In the genomic region with DNA sequence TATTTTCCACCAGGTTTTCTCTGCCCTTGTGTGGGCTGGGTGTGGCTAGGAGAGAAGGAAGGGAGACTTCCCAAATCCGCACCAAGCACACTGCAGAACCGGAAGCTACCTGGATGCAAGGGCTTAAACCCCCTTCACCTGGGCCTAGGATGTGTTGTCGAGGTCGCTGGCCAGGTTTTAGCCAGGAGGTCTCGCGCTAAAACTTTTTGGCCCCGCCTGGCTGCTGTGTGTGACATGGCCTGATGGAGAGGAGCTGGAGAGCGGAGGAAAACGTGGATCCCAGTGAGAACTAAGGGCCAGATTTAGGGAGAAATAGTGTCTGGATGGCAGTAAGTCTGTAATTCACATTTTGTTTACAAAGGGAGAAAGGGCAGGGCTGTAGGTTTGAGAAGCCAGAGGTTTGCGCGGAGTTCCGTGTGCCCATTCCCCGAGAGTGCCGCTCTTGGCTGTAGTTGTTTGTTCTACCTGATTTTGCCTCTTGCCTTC, we compare ENCODE assay signal across 15 cellular contexts. TPM values are rescaled to one million over a fixed set of nuclear protein-coding genes. Genes with fewer than 3 reads are reported as not detected.
DNase-seq lines count a peak whose midpoint lies in the region; ATAC-seq, FAIRE-seq and TF ChIP-seq lines count a peak whose summit lies in the region.
"Had no signal": no experiment of that assay in that cellular context is flagged by ENCODE, and none has a peak within 500 bp of the region (broad histone marks: within the 10 kb centered on the region; RNA-seq: fewer than 3 reads in every experiment).

No MANE protein-coding gene starts in this region.

- peaks cover 40% of the 10 kb centered on the region for H3K79me2 ChIP-seq in astrocyte (ENCODE audit: insufficient read depth, low read length)

- no peak for FAIRE-seq in astrocyte (lab: Jason Lieb, UNC)
- FAIRE-seq: colon had no signal

- peak overlapping the region; percentile 49 for H3K4me3 Mint-ChIP-seq in activated naive CD8-positive, alpha-beta T cell
- no peak overlapping the region for H3K4me3 Mint-ChIP-seq in activated naive CD8-positive, alpha-beta T cell treated with anti-CD3 and anti-CD28 coated beads, Interleukin-2, amount 50 U/mL, for 24 hours
- H3K4me3 Mint-ChIP-seq in astrocyte (ENCODE audit: unreplicated experiment) = peak overlapping the region; percentile 97
- peak overlapping the region in 1 of 2 donors; percentile 30 for H3K4me3 Mint-ChIP-seq in stimulated activated naive B cell treated with anti-CD40 and anti-IgM and Interleukin-4, amounts not matched to agents 10 μg/mL and 1 μg/mL and 100 μg/mL, for 72 hours

- H3K4me2 ChIP-seq in astrocyte (ENCODE audit: low read length) = peak overlapping the region; percentile 96

- no peaks in the 10 kb centered on the region for H3K36me3 Mint-ChIP-seq in activated naive CD8-positive, alpha-beta T cell
- no peaks in the 10 kb centered on the region for H3K36me3 Mint-ChIP-seq in activated naive CD8-positive, alpha-beta T cell treated with anti-CD3 and anti-CD28 coated beads, Interleukin-2, amount 50 U/mL, for 24 hours (ENCODE audit: low read depth)
- no peaks in the 10 kb centered on the region for H3K36me3 Mint-ChIP-seq in astrocyte (ENCODE audit: low read depth, unreplicated experiment)
- H3K36me3 Mint-ChIP-seq in stimulated activated naive B cell treated with anti-CD40 and anti-IgM and Interleukin-4, amounts not matched to agents 10 μg/mL and 1 μg/mL and 100 μg/mL, for 72 hours = peaks cover 5 to 10% of the 10 kb centered on the region in 2 donors

- H3K36me3 ChIP-seq in astrocyte (ENCODE audit: insufficient read depth, low read length) = no peaks in the 10 kb centered on the region
- H3K36me3 ChIP-seq: HAP-1 had no signal

- peak overlapping the region; percentile 82 for H3K4me3 ChIP-seq in astrocyte (ENCODE audit: insufficient read depth, low read depth, low read length)
- H3K4me3 ChIP-seq: HAP-1 had no signal

- H3K4me1 ChIP-seq in astrocyte (ENCODE audit: insufficient read depth, low read length) = peaks cover 31% of the 10 kb centered on the region

- peaks cover 42% of the 10 kb centered on the region for H3K4me1 Mint-ChIP-seq in activated naive CD8-positive, alpha-beta T cell (ENCODE audit: low read depth)
- H3K4me1 Mint-ChIP-seq in activated naive CD8-positive, alpha-beta T cell treated with anti-CD3 and anti-CD28 coated beads, Interleukin-2, amount 50 U/mL, for 24 hours = peaks cover 41% of the 10 kb centered on the region
- peaks cover 24% of the 10 kb centered on the region for H3K4me1 Mint-ChIP-seq in astrocyte (ENCODE audit: low read depth, unreplicated experiment)
- peaks cover 19 to 23% of the 10 kb centered on the region in 2 donors for H3K4me1 Mint-ChIP-seq in stimulated activated naive B cell treated with anti-CD40 and anti-IgM and Interleukin-4, amounts not matched to agents 10 μg/mL and 1 μg/mL and 100 μg/mL, for 72 hours

- peaks cover 61% of the 10 kb centered on the region for H4K20me1 ChIP-seq in astrocyte (ENCODE audit: insufficient read depth, low read length)

- no peak overlapping the region for H3K27ac Mint-ChIP-seq in activated naive CD8-positive, alpha-beta T cell
- H3K27ac Mint-ChIP-seq in activated naive CD8-positive, alpha-beta T cell treated with anti-CD3 and anti-CD28 coated beads, Interleukin-2, amount 50 U/mL, for 24 hours = no peak overlapping the region
- peak overlapping the region; percentile 75 for H3K27ac Mint-ChIP-seq in astrocyte (ENCODE audit: unreplicated experiment)
- peak overlapping the region; percentile 62 for H3K27ac Mint-ChIP-seq in stimulated activated naive B cell treated with anti-CD40 and anti-IgM and Interleukin-4, amounts not matched to agents 10 μg/mL and 1 μg/mL and 100 μg/mL, for 72 hours

- peak overlapping the region; percentile 90 for H3K9ac ChIP-seq in astrocyte (ENCODE audit: low read length)
- H3K9ac ChIP-seq: KMS-11 had no signal

- no peaks in the 10 kb centered on the region for H3K9me3 ChIP-seq in astrocyte (ENCODE audit: insufficient read depth, low read depth, low read length)
- H3K9me3 ChIP-seq: HAP-1 had no signal

- no peak for DNase-seq in activated naive CD8-positive, alpha-beta T cell treated with anti-CD3 and anti-CD28 coated beads, Interleukin-2, amount 50 U/mL, for 24 hours
- no peak for DNase-seq in astrocyte (ENCODE audit: low read depth)
- peak; percentile 67 for DNase-seq in islet precursor cell
- no peak for DNase-seq in stimulated activated naive B cell treated with anti-CD40 and anti-IgM and Interleukin-4, amounts not matched to agents 10 μg/mL and 1 μg/mL and 100 μg/mL, for 72 hours
- no peak for DNase-seq in RPMI8226
- DNase-seq in NCI-H526 treated with DMSO at 0.1 percent for 48 hours (lab: John Stamatoyannopoulos, UW) = no peak
- DNase-seq in T-helper 9 cell = no peak
- DNase-seq: C1 segment of cervical spinal cord; NCI-H2107; stimulated activated naive CD4-positive, alpha-beta T cell treated with Interleukin-2 at 50 U/mL for 16 hours; T1000 had no signal

- H3K27me3 ChIP-seq in astrocyte (ENCODE audit: insufficient read depth, low read length) = peaks cover 43% of the 10 kb centered on the region

- H2AFZ ChIP-seq in astrocyte (ENCODE audit: low read depth, low read length) = no peak overlapping the region

- no peaks in the 10 kb centered on the region for H3K9me3 Mint-ChIP-seq in activated naive CD8-positive, alpha-beta T cell (ENCODE audit: low read depth)
- H3K9me3 Mint-ChIP-seq in activated naive CD8-positive, alpha-beta T cell treated with anti-CD3 and anti-CD28 coated beads, Interleukin-2, amount 50 U/mL, for 24 hours = no peaks in the 10 kb centered on the region
- H3K9me3 Mint-ChIP-seq in astrocyte (ENCODE audit: unreplicated experiment) = no peaks in the 10 kb centered on the region
- peaks cover 0 to 4% of the 10 kb centered on the region in 2 donors for H3K9me3 Mint-ChIP-seq in stimulated activated naive B cell treated with anti-CD40 and anti-IgM and Interleukin-4, amounts not matched to agents 10 μg/mL and 1 μg/mL and 100 μg/mL, for 72 hours

- no peak for ATAC-seq in activated naive CD8-positive, alpha-beta T cell treated with anti-CD3 and anti-CD28 coated beads, Interleukin-2, amount 50 U/mL, for 24 hours
- no peak for ATAC-seq in stimulated activated naive B cell treated with anti-CD40 and anti-IgM and Interleukin-4, amounts not matched to agents 10 μg/mL and 1 μg/mL and 100 μg/mL, for 72 hours (replicated peaks)

- H3K27ac ChIP-seq in astrocyte (ENCODE audit: low read depth, low read length) = no peak overlapping the region
- H3K27ac ChIP-seq: KMS-11 had no signal

- peaks cover 55% of the 10 kb centered on the region for H3K27me3 Mint-ChIP-seq in activated naive CD8-positive, alpha-beta T cell
- peaks cover 65% of the 10 kb centered on the region for H3K27me3 Mint-ChIP-seq in activated naive CD8-positive, alpha-beta T cell treated with anti-CD3 and anti-CD28 coated beads, Interleukin-2, amount 50 U/mL, for 24 hours
- peaks cover 46% of the 10 kb centered on the region for H3K27me3 Mint-ChIP-seq in astrocyte (ENCODE audit: low read depth, unreplicated experiment)
- peaks cover 67 to 79% of the 10 kb centered on the region in 2 donors for H3K27me3 Mint-ChIP-seq in stimulated activated naive B cell treated with anti-CD40 and anti-IgM and Interleukin-4, amounts not matched to agents 10 μg/mL and 1 μg/mL and 100 μg/mL, for 72 hours

- TF ChIP-seq CTCF in astrocyte (IDR thresholded peaks at IDR 0.05; ENCODE audit: insufficient read depth, low read depth, low read length) = no peak

RNA-seq across cellular contexts. Expression of gene TSHZ3, which starts 3.1 kb away (rescaled TPM):
- 6.1 and 7.9 TPM in 2 replicates for total RNA-seq in astrocyte

Comparison
In these comparisons a context has a peak if more than half of its experiments do, and no peak if none do; other contexts are left out.
1. H3K27ac Mint-ChIP-seq: peak in astrocyte (single experiment) and stimulated activated naive B cell treated with anti-CD40 and anti-IgM and Interleukin-4, amounts not matched to agents 10 μg/mL and 1 μg/mL and 100 μg/mL, for 72 hours (single experiment); none in activated naive CD8-positive, alpha-beta T cell (single experiment) and activated naive CD8-positive, alpha-beta T cell treated with anti-CD3 and anti-CD28 coated beads, Interleukin-2, amount 50 U/mL, for 24 hours (single experiment).